In the genomic region with DNA sequence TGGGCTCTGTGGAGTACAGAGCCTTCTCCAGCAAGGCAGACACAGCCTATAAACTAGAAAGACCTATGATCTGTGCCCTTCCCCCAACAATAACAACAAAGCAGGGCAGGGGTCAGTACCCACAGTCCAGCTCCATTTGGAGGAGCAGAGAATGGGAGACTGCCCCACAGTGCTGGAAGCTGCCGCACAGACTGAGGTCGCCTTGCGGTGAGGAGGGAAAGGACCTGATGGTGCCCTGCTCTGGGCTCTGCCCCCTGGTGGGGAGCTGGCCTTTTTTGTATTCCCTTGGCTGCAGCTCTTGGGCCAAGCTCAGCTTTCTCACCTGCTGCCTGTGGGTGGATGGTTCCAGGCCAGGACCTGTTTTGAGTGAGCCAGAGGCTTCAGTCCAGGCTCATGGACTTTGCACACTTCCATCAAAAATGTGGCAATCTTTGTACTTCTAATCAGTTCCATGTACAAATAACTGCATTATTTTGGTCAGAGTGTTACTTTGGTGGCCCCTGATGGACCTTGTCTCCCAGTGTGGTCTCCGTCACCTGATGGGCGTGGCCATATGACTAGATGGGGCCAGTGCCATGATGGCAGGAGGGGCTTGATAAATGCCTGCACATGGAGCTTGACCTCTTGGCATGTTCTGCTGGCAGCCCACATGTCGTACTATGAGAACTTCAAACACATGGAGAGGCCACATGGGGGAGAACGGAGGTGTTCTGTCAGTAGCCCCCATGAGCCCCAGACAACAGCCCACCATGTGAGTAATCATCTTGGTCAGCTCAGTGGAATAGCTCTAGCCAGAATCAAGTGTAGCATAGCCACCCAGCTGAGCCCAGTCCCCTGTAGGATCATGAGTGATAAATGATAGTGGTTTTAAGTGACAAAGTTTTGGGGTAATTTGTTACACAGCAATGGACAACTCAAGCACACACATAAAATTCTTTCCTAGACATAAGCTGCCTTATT, we compare ENCODE assay signal across 1 cellular context.
A peak's percentile ranks its signal among the peaks of the same experiment; 100 is the strongest.
TF ChIP-seq lines count a peak whose summit lies in the region.

No MANE protein-coding gene starts in this region.

TF ChIP-seq in HepG2, 621 proteins besides CTCF, POLR2A, EP300 and RAD21 (continued from another document and continues in another):
- TF ChIP-seq, protein P1, sequence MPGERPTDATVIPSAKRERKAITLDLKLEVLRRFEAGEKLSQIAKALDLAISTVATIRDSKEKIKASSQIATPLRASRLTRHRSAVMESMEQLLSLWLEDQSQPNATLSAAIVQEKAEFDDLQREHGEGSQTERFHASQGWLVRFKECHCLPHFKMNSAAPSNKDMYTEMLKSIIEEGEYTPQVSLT (CRISPR knock-in tag; IDR thresholded peaks at IDR 0.05; ENCODE audit: borderline replicate concordance, low read depth) = no peak
- TF ChIP-seq ZNF660 (CRISPR knock-in tag; IDR thresholded peaks at IDR 0.05; ENCODE audit: borderline replicate concordance, low read depth) (no peak), RBM22 (optimal IDR thresholded peaks at IDR 0.05; ENCODE audit: low read length) (no peak), PLRG1 (conservative IDR thresholded peaks at IDR 0.05) (no peak), PITX1 (CRISPR knock-in tag; IDR thresholded peaks at IDR 0.05) (peak; percentile 79), ZFP41 (CRISPR knock-in tag; IDR thresholded peaks at IDR 0.05; ENCODE audit: borderline replicate concordance) (no peak), ZNF605 (CRISPR knock-in tag; IDR thresholded peaks at IDR 0.05) (no peak), SCMH1 (CRISPR knock-in tag; IDR thresholded peaks at IDR 0.05; ENCODE audit: borderline replicate concordance) (no peak), RXRA (CRISPR knock-in tag; IDR thresholded peaks at IDR 0.05) (peak; percentile 91), ETV6 (CRISPR knock-in tag; conservative IDR thresholded peaks at IDR 0.05) (no peak), ZNF557 (CRISPR knock-in tag; IDR thresholded peaks at IDR 0.05) (0 out of 2 replicates have a peak, but pooled peaks have one; percentile 41), ZNF891 (CRISPR knock-in tag; IDR thresholded peaks at IDR 0.05) (0 out of 2 replicates have a peak, but pooled peaks have one; percentile 34), ZSCAN20 (CRISPR knock-in tag; IDR thresholded peaks at IDR 0.05; ENCODE audit: borderline replicate concordance) (no peak), NR2F6 (IDR thresholded peaks at IDR 0.05) (peak; percentile 69), NR2F6 (CRISPR knock-in tag; IDR thresholded peaks at IDR 0.05) (peak; percentile 72), ZNF558 (CRISPR knock-in tag; IDR thresholded peaks at IDR 0.05; ENCODE audit: borderline replicate concordance) (no peak), ZNF350 (CRISPR knock-in tag; IDR thresholded peaks at IDR 0.05; ENCODE audit: borderline replicate concordance, low read depth) (peak; percentile 67; the same call in 1 of the 2 replicates), NFYC (CRISPR knock-in tag; IDR thresholded peaks at IDR 0.05) (peak; percentile 12; the same call in 1 of the 2 replicates), ZZZ3 (CRISPR knock-in tag; IDR thresholded peaks at IDR 0.05; ENCODE audit: borderline replicate concordance) (no peak), STAT5B (CRISPR knock-in tag; IDR thresholded peaks at IDR 0.05) (no peak), IKZF4 (CRISPR knock-in tag; IDR thresholded peaks at IDR 0.05; ENCODE audit: borderline replicate concordance, low read depth, not compliant biosample characterization) (no peak), ZNF619 (CRISPR knock-in tag; IDR thresholded peaks at IDR 0.05) (no peak), AKAP8 (CRISPR knock-in tag; IDR thresholded peaks at IDR 0.05) (peak; percentile 82; the same call in 1 of the 2 replicates), BHLHE40 (IDR thresholded peaks at IDR 0.05; ENCODE audit: low read length) (peak; percentile 63; the same call in 1 of the 2 replicates), ZNF292 (CRISPR knock-in tag; IDR thresholded peaks at IDR 0.05; ENCODE audit: borderline replicate concordance, low read depth) (peak; percentile 90; the same call in 1 of the 2 replicates), ISX (CRISPR knock-in tag; conservative IDR thresholded peaks at IDR 0.05) (no peak), ZNF430 (CRISPR knock-in tag; IDR thresholded peaks at IDR 0.05) (peak; percentile 40), NR3C1 (CRISPR knock-in tag; IDR thresholded peaks at IDR 0.05) (no peak), HNRNPL (IDR thresholded peaks at IDR 0.05; ENCODE audit: low read depth, low read length) (0 out of 2 replicates have a peak, but pooled peaks have one; percentile 63), ZNF562 (CRISPR knock-in tag; IDR thresholded peaks at IDR 0.05; ENCODE audit: borderline replicate concordance) (no peak), REXO4 (CRISPR knock-in tag; IDR thresholded peaks at IDR 0.05; ENCODE audit: borderline replicate concordance) (no peak), CBX2 (IDR thresholded peaks at IDR 0.05; ENCODE audit: low read depth, low read length) (no peak), CBX2 (CRISPR knock-in tag; IDR thresholded peaks at IDR 0.05; ENCODE audit: low read depth) (no peak), POLR2AphosphoS2 (IDR thresholded peaks at IDR 0.05; ENCODE audit: low read depth, low read length) (no peak; the same call in 1 of the 2 replicates), MEIS1 (CRISPR knock-in tag; IDR thresholded peaks at IDR 0.05; ENCODE audit: borderline replicate concordance) (no peak), MBD4 (IDR thresholded peaks at IDR 0.05; ENCODE audit: borderline replicate concordance, low read length) (no peak), MED8 (CRISPR knock-in tag; IDR thresholded peaks at IDR 0.05; ENCODE audit: insufficient replicate concordance) (peak; percentile 36), CAMTA2 (CRISPR knock-in tag; IDR thresholded peaks at IDR 0.05; ENCODE audit: borderline replicate concordance) (no peak), ZNF431 (CRISPR knock-in tag; IDR thresholded peaks at IDR 0.05; ENCODE audit: borderline replicate concordance, low read depth) (no peak), GFI1 (CRISPR knock-in tag; IDR thresholded peaks at IDR 0.05; ENCODE audit: borderline replicate concordance) (peak; percentile 9; the same call in 1 of the 2 replicates), MBNL3 (CRISPR knock-in tag; conservative IDR thresholded peaks at IDR 0.05) (no peak), PCBP1 (IDR thresholded peaks at IDR 0.05; ENCODE audit: borderline replicate concordance, low read depth, low read length) (no peak), KDM5A (IDR thresholded peaks at IDR 0.05; ENCODE audit: borderline replicate concordance, low read length) (no peak), ZNF776 (CRISPR knock-in tag; IDR thresholded peaks at IDR 0.05) (no peak), ZNF180 (CRISPR knock-in tag; IDR thresholded peaks at IDR 0.05; ENCODE audit: borderline replicate concordance, low read depth) (no peak)
- TF ChIP-seq, protein P2, sequence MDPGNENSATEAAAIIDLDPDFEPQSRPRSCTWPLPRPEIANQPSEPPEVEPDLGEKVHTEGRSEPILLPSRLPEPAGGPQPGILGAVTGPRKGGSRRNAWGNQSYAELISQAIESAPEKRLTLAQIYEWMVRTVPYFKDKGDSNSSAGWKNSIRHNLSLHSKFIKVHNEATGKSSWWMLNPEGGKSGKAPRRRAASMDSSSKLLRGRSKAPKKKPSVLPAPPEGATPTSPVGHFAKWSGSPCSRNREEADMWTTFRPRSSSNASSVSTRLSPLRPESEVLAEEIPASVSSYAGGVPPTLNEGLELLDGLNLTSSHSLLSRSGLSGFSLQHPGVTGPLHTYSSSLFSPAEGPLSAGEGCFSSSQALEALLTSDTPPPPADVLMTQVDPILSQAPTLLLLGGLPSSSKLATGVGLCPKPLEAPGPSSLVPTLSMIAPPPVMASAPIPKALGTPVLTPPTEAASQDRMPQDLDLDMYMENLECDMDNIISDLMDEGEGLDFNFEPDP (CRISPR knock-in tag; conservative IDR thresholded peaks at IDR 0.05) = no peak
- TF ChIP-seq, protein P3, sequence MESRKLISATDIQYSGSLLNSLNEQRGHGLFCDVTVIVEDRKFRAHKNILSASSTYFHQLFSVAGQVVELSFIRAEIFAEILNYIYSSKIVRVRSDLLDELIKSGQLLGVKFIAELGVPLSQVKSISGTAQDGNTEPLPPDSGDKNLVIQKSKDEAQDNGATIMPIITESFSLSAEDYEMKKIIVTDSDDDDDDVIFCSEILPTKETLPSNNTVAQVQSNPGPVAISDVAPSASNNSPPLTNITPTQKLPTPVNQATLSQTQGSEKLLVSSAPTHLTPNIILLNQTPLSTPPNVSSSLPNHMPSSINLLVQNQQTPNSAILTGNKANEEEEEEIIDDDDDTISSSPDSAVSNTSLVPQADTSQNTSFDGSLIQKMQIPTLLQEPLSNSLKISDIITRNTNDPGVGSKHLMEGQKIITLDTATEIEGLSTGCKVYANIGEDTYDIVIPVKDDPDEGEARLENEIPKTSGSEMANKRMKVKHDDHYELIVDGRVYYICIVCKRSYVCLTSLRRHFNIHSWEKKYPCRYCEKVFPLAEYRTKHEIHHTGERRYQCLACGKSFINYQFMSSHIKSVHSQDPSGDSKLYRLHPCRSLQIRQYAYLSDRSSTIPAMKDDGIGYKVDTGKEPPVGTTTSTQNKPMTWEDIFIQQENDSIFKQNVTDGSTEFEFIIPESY (CRISPR knock-in tag; IDR thresholded peaks at IDR 0.05) = 0 out of 2 replicates have a peak, but pooled peaks have one; percentile 19
- TF ChIP-seq, protein P4, sequence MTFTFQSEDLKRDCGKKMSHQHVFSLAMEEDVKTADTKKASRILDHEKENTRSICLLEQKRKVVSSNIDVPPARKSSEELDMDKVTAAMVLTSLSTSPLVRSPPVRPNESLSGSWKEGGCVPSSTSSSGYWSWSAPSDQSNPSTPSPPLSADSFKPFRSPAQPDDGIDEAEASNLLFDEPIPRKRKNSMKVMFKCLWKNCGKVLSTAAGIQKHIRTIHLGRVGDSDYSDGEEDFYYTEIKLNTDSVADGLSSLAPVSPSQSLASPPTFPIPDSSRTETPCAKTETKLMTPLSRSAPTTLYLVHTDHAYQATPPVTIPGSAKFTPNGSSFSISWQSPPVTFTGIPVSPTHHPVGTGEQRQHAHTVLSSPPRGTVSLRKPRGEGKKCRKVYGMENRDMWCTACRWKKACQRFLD (CRISPR knock-in tag; IDR thresholded peaks at IDR 0.05; ENCODE audit: borderline replicate concordance) = no peak
- TF ChIP-seq, protein P5, sequence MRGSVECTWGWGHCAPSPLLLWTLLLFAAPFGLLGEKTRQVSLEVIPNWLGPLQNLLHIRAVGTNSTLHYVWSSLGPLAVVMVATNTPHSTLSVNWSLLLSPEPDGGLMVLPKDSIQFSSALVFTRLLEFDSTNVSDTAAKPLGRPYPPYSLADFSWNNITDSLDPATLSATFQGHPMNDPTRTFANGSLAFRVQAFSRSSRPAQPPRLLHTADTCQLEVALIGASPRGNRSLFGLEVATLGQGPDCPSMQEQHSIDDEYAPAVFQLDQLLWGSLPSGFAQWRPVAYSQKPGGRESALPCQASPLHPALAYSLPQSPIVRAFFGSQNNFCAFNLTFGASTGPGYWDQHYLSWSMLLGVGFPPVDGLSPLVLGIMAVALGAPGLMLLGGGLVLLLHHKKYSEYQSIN (CRISPR knock-in tag; IDR thresholded peaks at IDR 0.05; ENCODE audit: borderline replicate concordance) = no peak
- TF ChIP-seq, protein P6, sequence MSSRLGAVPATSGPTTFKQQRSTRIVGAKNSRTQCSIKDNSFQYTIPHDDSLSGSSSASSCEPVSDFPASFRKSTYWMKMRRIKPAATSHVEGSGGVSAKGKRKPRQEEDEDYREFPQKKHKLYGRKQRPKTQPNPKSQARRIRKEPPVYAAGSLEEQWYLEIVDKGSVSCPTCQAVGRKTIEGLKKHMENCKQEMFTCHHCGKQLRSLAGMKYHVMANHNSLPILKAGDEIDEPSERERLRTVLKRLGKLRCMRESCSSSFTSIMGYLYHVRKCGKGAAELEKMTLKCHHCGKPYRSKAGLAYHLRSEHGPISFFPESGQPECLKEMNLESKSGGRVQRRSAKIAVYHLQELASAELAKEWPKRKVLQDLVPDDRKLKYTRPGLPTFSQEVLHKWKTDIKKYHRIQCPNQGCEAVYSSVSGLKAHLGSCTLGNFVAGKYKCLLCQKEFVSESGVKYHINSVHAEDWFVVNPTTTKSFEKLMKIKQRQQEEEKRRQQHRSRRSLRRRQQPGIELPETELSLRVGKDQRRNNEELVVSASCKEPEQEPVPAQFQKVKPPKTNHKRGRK (CRISPR knock-in tag; IDR thresholded peaks at IDR 0.05) = no peak
- TF ChIP-seq, protein P7, sequence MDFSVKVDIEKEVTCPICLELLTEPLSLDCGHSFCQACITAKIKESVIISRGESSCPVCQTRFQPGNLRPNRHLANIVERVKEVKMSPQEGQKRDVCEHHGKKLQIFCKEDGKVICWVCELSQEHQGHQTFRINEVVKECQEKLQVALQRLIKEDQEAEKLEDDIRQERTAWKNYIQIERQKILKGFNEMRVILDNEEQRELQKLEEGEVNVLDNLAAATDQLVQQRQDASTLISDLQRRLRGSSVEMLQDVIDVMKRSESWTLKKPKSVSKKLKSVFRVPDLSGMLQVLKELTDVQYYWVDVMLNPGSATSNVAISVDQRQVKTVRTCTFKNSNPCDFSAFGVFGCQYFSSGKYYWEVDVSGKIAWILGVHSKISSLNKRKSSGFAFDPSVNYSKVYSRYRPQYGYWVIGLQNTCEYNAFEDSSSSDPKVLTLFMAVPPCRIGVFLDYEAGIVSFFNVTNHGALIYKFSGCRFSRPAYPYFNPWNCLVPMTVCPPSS (IDR thresholded peaks at IDR 0.05) = no peak
- TF ChIP-seq, protein P8, sequence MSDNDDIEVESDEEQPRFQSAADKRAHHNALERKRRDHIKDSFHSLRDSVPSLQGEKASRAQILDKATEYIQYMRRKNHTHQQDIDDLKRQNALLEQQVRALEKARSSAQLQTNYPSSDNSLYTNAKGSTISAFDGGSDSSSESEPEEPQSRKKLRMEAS (IDR thresholded peaks at IDR 0.05) = peak; percentile 79; the same call in 1 of the 2 replicates
- TF ChIP-seq, protein P9, sequence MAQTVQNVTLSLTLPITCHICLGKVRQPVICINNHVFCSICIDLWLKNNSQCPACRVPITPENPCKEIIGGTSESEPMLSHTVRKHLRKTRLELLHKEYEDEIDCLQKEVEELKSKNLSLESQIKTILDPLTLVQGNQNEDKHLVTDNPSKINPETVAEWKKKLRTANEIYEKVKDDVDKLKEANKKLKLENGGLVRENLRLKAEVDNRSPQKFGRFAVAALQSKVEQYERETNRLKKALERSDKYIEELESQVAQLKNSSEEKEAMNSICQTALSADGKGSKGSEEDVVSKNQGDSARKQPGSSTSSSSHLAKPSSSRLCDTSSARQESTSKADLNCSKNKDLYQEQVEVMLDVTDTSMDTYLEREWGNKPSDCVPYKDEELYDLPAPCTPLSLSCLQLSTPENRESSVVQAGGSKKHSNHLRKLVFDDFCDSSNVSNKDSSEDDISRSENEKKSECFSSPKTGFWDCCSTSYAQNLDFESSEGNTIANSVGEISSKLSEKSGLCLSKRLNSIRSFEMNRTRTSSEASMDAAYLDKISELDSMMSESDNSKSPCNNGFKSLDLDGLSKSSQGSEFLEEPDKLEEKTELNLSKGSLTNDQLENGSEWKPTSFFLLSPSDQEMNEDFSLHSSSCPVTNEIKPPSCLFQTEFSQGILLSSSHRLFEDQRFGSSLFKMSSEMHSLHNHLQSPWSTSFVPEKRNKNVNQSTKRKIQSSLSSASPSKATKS (CRISPR knock-in tag; IDR thresholded peaks at IDR 0.05) = no peak
- TF ChIP-seq, protein P10, sequence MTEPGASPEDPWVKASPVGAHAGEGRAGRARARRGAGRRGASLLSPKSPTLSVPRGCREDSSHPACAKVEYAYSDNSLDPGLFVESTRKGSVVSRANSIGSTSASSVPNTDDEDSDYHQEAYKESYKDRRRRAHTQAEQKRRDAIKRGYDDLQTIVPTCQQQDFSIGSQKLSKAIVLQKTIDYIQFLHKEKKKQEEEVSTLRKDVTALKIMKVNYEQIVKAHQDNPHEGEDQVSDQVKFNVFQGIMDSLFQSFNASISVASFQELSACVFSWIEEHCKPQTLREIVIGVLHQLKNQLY (CRISPR knock-in tag; IDR thresholded peaks at IDR 0.05) = no peak
